Comparison of ENCODE assay signal across 16 cellular contexts in the genomic region with DNA sequence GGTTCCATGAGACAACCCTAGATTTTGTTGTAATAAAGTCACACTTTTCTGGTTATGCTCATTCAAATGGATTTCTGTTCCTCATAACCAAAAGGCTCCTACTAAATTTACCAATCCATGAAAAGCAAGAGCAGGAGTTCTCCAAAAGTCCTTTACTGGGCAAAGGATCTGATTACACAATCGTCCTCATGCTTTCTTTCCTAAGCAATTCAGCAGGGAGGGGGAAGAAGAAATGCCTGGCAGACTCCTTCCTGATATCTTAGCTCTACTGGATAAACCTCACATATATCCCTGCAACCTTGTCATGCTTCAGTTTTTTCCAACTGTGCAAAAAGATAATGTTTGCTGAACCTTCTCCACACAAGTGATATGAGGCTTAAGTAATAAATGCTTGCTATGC.
DNase-seq lines count a peak whose midpoint lies in the region; ATAC-seq and TF ChIP-seq lines count a peak whose summit lies in the region.
"Had no signal": no experiment of that assay in that cellular context is flagged by ENCODE, and none has a peak within 500 bp of the region (broad histone marks: within the 10 kb centered on the region; RNA-seq: fewer than 3 reads in every experiment).

No MANE protein-coding gene starts in this region.

- no peak for ATAC-seq in HG03108 (IDR thresholded peaks at IDR 0.05; ENCODE audit: unreplicated experiment)
- no peak for ATAC-seq in HG02610 (IDR thresholded peaks at IDR 0.05; ENCODE audit: unreplicated experiment)
- ATAC-seq: T-cell had no signal

- peak; percentile 18 for DNase-seq in EH (ENCODE audit: low read depth)
- peak; percentile 9 for DNase-seq in epithelial cell of proximal tubule (ENCODE audit: low read depth)
- no peak for DNase-seq in mesothelial cell of epicardium (ENCODE audit: low spot score in 2 of 2, unreplicated experiment in 2 of 2)
- DNase-seq in NCI-H2196 (lab: John Stamatoyannopoulos, UW; ENCODE audit: unreplicated experiment), result no peak
- no peak for DNase-seq in NCI-H2081 (lab: John Stamatoyannopoulos, UW)
- DNase-seq: activated CD4-positive, CD25-positive, alpha-beta regulatory T cell; amniotic stem cell; midbrain; NCI-H2081 treated with DMSO at 0.1 percent for 48 hours; NCI-H774; T-cell had no signal

- H3K9me3 Mint-ChIP-seq in mesothelial cell of epicardium, result peaks cover 29% of the 10 kb centered on the region

- no peak for TF ChIP-seq EP300 in Ishikawa (IDR thresholded peaks at IDR 0.05; ENCODE audit: borderline replicate concordance)

- H3K4me1 Mint-ChIP-seq in mesothelial cell of epicardium, result peaks cover 15% of the 10 kb centered on the region
- H3K4me1 Mint-ChIP-seq: B cell, T-cell had no signal

- no peak overlapping the region for H3K4me3 ChIP-seq in epithelial cell of proximal tubule (ENCODE audit: low read depth, low read length)
- H3K4me3 ChIP-seq: right atrium auricular region had no signal

- TF ChIP-seq RAD21 in Ishikawa (IDR thresholded peaks at IDR 0.05; ENCODE audit: low read depth), result no peak

- TF ChIP-seq CTCF in epithelial cell of proximal tubule (conservative IDR thresholded peaks at IDR 0.05; ENCODE audit: low read depth, low read length) (no peak), mesothelial cell of epicardium (IDR thresholded peaks at IDR 0.05; ENCODE audit: unreplicated experiment) (no peak)

- H3K27ac Mint-ChIP-seq in mesothelial cell of epicardium, result peak overlapping the region; percentile 79
- H3K27ac Mint-ChIP-seq: B cell, T-cell had no signal

- H3K36me3 Mint-ChIP-seq in mesothelial cell of epicardium, result no peaks in the 10 kb centered on the region

- H3K27me3 Mint-ChIP-seq in mesothelial cell of epicardium (ENCODE audit: low read depth), result no peaks in the 10 kb centered on the region

- no peak overlapping the region for H3K4me3 Mint-ChIP-seq in mesothelial cell of epicardium
- H3K4me3 Mint-ChIP-seq: B cell, T-cell had no signal

TF ChIP-seq in Ishikawa, 13 proteins besides CTCF, POLR2A, EP300 and RAD21:
- no peak for TF ChIP-seq FOXM1 (IDR thresholded peaks at IDR 0.05; ENCODE audit: borderline replicate concordance, low read depth)
- TF ChIP-seq CEBPB (IDR thresholded peaks at IDR 0.05), result peak; percentile 59

Comparison
In these comparisons a context has a peak if more than half of its experiments do, and no peak if none do; other contexts are left out.
1. DNase-seq: peak in EH (single experiment) and epithelial cell of proximal tubule (single experiment); none in mesothelial cell of epicardium (0 of 2), NCI-H2196 (single experiment) and NCI-H2081 (0 of 2).